In the genomic region with DNA sequence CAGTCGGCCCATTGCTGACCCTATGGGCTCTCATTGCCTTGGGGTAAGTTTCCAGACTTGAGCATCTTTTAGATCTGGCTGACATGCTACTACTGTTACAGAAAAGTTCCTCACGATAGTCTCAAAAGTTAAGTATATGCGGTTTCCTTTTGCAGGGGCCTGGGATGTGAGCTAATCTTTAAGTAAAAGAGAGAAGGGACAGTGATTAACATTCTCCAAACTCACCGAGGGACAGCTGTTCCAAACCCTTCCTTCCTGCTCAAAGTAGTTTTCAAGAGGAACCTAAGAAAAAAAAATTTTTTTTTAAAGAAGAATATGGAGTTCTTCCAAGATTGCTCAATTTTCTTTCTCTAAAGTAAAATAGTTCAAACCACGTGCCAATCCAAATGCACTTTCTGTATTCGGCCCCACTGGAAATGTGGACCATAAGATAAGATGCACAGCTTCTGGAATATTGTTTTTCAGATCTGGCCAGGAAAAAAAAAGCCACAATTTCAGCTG, we compare ENCODE assay signal across 14 cellular contexts.
DNase-seq lines count a peak whose midpoint lies in the region; ATAC-seq and TF ChIP-seq lines count a peak whose summit lies in the region.
"Had no signal": no experiment of that assay in that cellular context is flagged by ENCODE, and none has a peak within 500 bp of the region (broad histone marks: within the 10 kb centered on the region; RNA-seq: fewer than 3 reads in every experiment).

No MANE protein-coding gene starts in this region.

- intact Hi-C loops in right cardiac atrium (cut with DNase I) (no loop called here), sciatic nerve (cut with DNase I) (no loop called here), Calu3 (cut with micrococcal nuclease; ENCODE audit: unreplicated experiment) (no loop called here)
- intact Hi-C loops in activated T-helper 1 cell treated with anti-CD3 and anti-CD28 coated beads, Interleukin-12 subunit alpha, Interleukin-12 subunit beta, Interleukin-2, Interleukin-4 antibody, amounts not matched to agents 30 ng/mL and 10 ng/mL and 1 ng/mL, durations not matched to agents 14 hours and 24 hours and 36 hours (cut with micrococcal nuclease), result no loop called here

- H3K9me3 Mint-ChIP-seq in brain (peaks cover 0 to 9% (median under 1%) of the 10 kb centered on the region in 5 experiments), Calu3 (ENCODE audit: low read depth, unreplicated experiment) (peaks cover under 1% of the 10 kb centered on the region)
- H3K9me3 Mint-ChIP-seq in activated T-helper 1 cell treated with anti-CD3 and anti-CD28 coated beads, Interleukin-12 subunit alpha, Interleukin-12 subunit beta, Interleukin-2, Interleukin-4 antibody, amounts not matched to agents 30 ng/mL and 10 ng/mL and 1 ng/mL, durations not matched to agents 14 hours and 24 hours and 36 hours, result no peaks in the 10 kb centered on the region
- H3K9me3 Mint-ChIP-seq: effector memory CD8-positive, alpha-beta T cell had no signal

- H3K4me1 ChIP-seq in right cardiac atrium (ENCODE audit: control insufficient read depth, insufficient read depth, low read length), result no peaks in the 10 kb centered on the region

- no peak overlapping the region for H3K4me3 ChIP-seq in right cardiac atrium (ENCODE audit: low read length)
- H3K4me3 ChIP-seq: PC-9 had no signal

- 26% methylated on average over 6 of the region's 6 CpGs for WGBS in right cardiac atrium

- CTCF ChIA-PET in Calu3 (lab: Charles Lee), result interaction anchor here (0.9 kb wide), 1 partner anchor 220 kb away, joined by 3 read pairs; no protein-coding TSS in a partner anchor

- no TSS peak for BruUV-seq in Calu3 (replicated peaks; lab: Mats Ljungman, UMichigan)

- H3K27me3 ChIP-seq in right cardiac atrium (ENCODE audit: control insufficient read depth, insufficient read depth), result no peaks in the 10 kb centered on the region

- peak; percentile 27 for DNase-seq in AG20443 (ENCODE audit: low spot score)
- no peak for DNase-seq in right cardiac atrium
- no peak for DNase-seq in sciatic nerve (ENCODE audit: low spot score)
- no peak for DNase-seq in NCI-H1105 treated with DMSO at 0.1 percent for 48 hours (lab: John Stamatoyannopoulos, UW)
- DNase-seq in Calu3, result no peak
- DNase-seq in activated T-helper 1 cell treated with anti-CD3 and anti-CD28 coated beads, Interleukin-12 subunit alpha, Interleukin-12 subunit beta, Interleukin-2, Interleukin-4 antibody, amounts not matched to agents 30 ng/mL and 10 ng/mL and 1 ng/mL, durations not matched to agents 14 hours and 24 hours and 36 hours (ENCODE audit: low spot score), result no peak
- DNase-seq in DMS 273 (lab: John Stamatoyannopoulos, UW; ENCODE audit: unreplicated experiment), result no peak
- DNase-seq: activated naive CD8-positive, alpha-beta T cell treated with anti-CD3 and anti-CD28 coated beads, Interleukin-2, amount 50 U/mL, for 24 hours; DMS79 treated with DMSO at 0.1 percent for 48 hours; effector memory CD8-positive, alpha-beta T cell; MM.1S; PC-9; T-helper 17 cell had no signal

- no peaks in the 10 kb centered on the region for H3K9me3 ChIP-seq in right cardiac atrium (ENCODE audit: control insufficient read depth, low read length)

- peaks cover 3% of the 10 kb centered on the region for H3K36me3 Mint-ChIP-seq in brain
- H3K36me3 Mint-ChIP-seq in Calu3 (ENCODE audit: insufficient read depth, unreplicated experiment), result no peaks in the 10 kb centered on the region
- no peaks in the 10 kb centered on the region for H3K36me3 Mint-ChIP-seq in activated T-helper 1 cell treated with anti-CD3 and anti-CD28 coated beads, Interleukin-12 subunit alpha, Interleukin-12 subunit beta, Interleukin-2, Interleukin-4 antibody, amounts not matched to agents 30 ng/mL and 10 ng/mL and 1 ng/mL, durations not matched to agents 14 hours and 24 hours and 36 hours (ENCODE audit: low read depth)

- H3K4me3 Mint-ChIP-seq in brain (peak overlapping the region in 1 of 5 experiments; percentile 26), Calu3 (ENCODE audit: low read depth, unreplicated experiment) (no peak overlapping the region)
- H3K4me3 Mint-ChIP-seq in activated T-helper 1 cell treated with anti-CD3 and anti-CD28 coated beads, Interleukin-12 subunit alpha, Interleukin-12 subunit beta, Interleukin-2, Interleukin-4 antibody, amounts not matched to agents 30 ng/mL and 10 ng/mL and 1 ng/mL, durations not matched to agents 14 hours and 24 hours and 36 hours, result no peak overlapping the region
- H3K4me3 Mint-ChIP-seq: activated naive CD8-positive, alpha-beta T cell treated with anti-CD3 and anti-CD28 coated beads, Interleukin-2, amount 50 U/mL, for 24 hours; effector memory CD8-positive, alpha-beta T cell; T-helper 17 cell had no signal

- TF ChIP-seq CTCF in brain (conservative IDR thresholded peaks at IDR 0.05), result no peak
- no peak for TF ChIP-seq CTCF in Calu3 (IDR thresholded peaks at IDR 0.05; ENCODE audit: unreplicated experiment)

- peak overlapping the region in 3 of 5 experiments; percentile 28 to 95 (median 85) for H3K27ac Mint-ChIP-seq in brain
- no peak overlapping the region for H3K27ac Mint-ChIP-seq in Calu3 (ENCODE audit: unreplicated experiment)
- no peak overlapping the region for H3K27ac Mint-ChIP-seq in activated T-helper 1 cell treated with anti-CD3 and anti-CD28 coated beads, Interleukin-12 subunit alpha, Interleukin-12 subunit beta, Interleukin-2, Interleukin-4 antibody, amounts not matched to agents 30 ng/mL and 10 ng/mL and 1 ng/mL, durations not matched to agents 14 hours and 24 hours and 36 hours
- H3K27ac Mint-ChIP-seq: activated naive CD8-positive, alpha-beta T cell treated with anti-CD3 and anti-CD28 coated beads, Interleukin-2, amount 50 U/mL, for 24 hours; effector memory CD8-positive, alpha-beta T cell; T-helper 17 cell had no signal

- peaks cover 11% of the 10 kb centered on the region for H3K27me3 Mint-ChIP-seq in brain
- H3K27me3 Mint-ChIP-seq in Calu3 (ENCODE audit: unreplicated experiment), result no peaks in the 10 kb centered on the region
- H3K27me3 Mint-ChIP-seq in activated T-helper 1 cell treated with anti-CD3 and anti-CD28 coated beads, Interleukin-12 subunit alpha, Interleukin-12 subunit beta, Interleukin-2, Interleukin-4 antibody, amounts not matched to agents 30 ng/mL and 10 ng/mL and 1 ng/mL, durations not matched to agents 14 hours and 24 hours and 36 hours (ENCODE audit: insufficient read depth), result no peaks in the 10 kb centered on the region
- H3K27me3 Mint-ChIP-seq: T-helper 17 cell had no signal

- peak overlapping the region; percentile 54 for H3K27ac ChIP-seq in right cardiac atrium (ENCODE audit: low read length)
- H3K27ac ChIP-seq: PC-9 had no signal

- peaks cover 51% of the 10 kb centered on the region for H3K4me1 Mint-ChIP-seq in brain
- H3K4me1 Mint-ChIP-seq in Calu3 (ENCODE audit: low read depth, unreplicated experiment), result peaks cover 3% of the 10 kb centered on the region
- H3K4me1 Mint-ChIP-seq in activated T-helper 1 cell treated with anti-CD3 and anti-CD28 coated beads, Interleukin-12 subunit alpha, Interleukin-12 subunit beta, Interleukin-2, Interleukin-4 antibody, amounts not matched to agents 30 ng/mL and 10 ng/mL and 1 ng/mL, durations not matched to agents 14 hours and 24 hours and 36 hours (ENCODE audit: low read depth), result no peaks in the 10 kb centered on the region
- H3K4me1 Mint-ChIP-seq: T-helper 17 cell had no signal

- ATAC-seq in right cardiac atrium, result peak; percentile 77 to 79
- ATAC-seq in sciatic nerve, result peak; percentile 53
- ATAC-seq: activated naive CD8-positive, alpha-beta T cell treated with anti-CD3 and anti-CD28 coated beads, Interleukin-2, amount 50 U/mL, for 24 hours; effector memory CD8-positive, alpha-beta T cell; T-helper 17 cell had no signal

Comparison
In these comparisons a context has a peak if more than half of its experiments do, and no peak if none do; other contexts are left out.
1. H3K27ac Mint-ChIP-seq: peak in brain (3 of 5); none in Calu3 (single experiment) and activated T-helper 1 cell treated with anti-CD3 and anti-CD28 coated beads, Interleukin-12 subunit alpha, Interleukin-12 subunit beta, Interleukin-2, Interleukin-4 antibody, amounts not matched to agents 30 ng/mL and 10 ng/mL and 1 ng/mL, durations not matched to agents 14 hours and 24 hours and 36 hours (single experiment).